ENCODE assay signal across 1 cellular context in the genomic region with DNA sequence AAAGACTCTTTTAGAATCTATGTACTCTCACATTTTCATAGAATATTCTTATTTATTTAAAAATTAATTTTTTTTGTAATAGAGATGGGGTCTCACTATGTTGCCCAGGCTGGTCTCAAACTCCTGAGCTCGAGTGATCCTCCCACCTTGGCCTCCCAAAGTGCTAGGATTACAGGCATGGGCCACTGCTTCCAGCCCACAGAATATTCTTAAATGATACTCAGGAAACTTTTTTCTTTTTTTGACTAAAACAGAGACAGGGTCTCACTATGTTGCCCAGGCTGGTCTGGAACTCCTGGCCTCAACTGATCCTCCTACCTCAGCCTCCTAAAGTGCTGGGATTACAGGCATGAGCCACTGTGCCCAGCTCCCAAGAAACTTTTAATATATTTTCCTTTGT. TPM values are rescaled to one million over a fixed set of nuclear protein-coding genes. Genes with fewer than 3 reads are reported as not detected.
"Had no signal": no experiment of that assay in that cellular context is flagged by ENCODE, and none has a peak within 500 bp of the region (broad histone marks: within the 10 kb centered on the region; RNA-seq: fewer than 3 reads in every experiment).

No MANE protein-coding gene starts in this region.

RNA-seq across cellular contexts. Expression of a gene that starts 52.2 kb away (rescaled TPM):
- total RNA-seq: ascending aorta had no signal
